In genomic region chr18:59783138-59783537, GRCh38 we compare ENCODE assay signal across 8 cellular contexts.
DNase-seq lines count a peak whose midpoint lies in the region; ATAC-seq, FAIRE-seq and TF ChIP-seq lines count a peak whose summit lies in the region.

No MANE protein-coding gene starts in this region.

- peaks cover 9% of the 10 kb centered on the region for H3K4me1 Mint-ChIP-seq in type B pancreatic cell (ENCODE audit: unreplicated experiment)
- H3K4me1 Mint-ChIP-seq in activated T-helper 17 cell treated with anti-CD3 and anti-CD28 coated beads, Interleukin-2, amount 50 U/mL, for 72 hours: no peaks in the 10 kb centered on the region

- FAIRE-seq in H54 (lab: Jason Lieb, UNC): peak; percentile 45

- peak; percentile 23 for DNase-seq in stimulated activated CD4-positive, alpha-beta T cell treated with anti-CD3 and anti-CD28 coated beads, Interleukin-15, amount 100 ng/mL, for 24 hours
- no peak for DNase-seq in stimulated activated CD4-positive, alpha-beta T cell treated with anti-CD3 and anti-CD28 coated beads, Interleukin-4, amount 100 ng/mL, for 4 hours
- peak; percentile 35 for DNase-seq in H54 (ENCODE audit: insufficient read length, low spot score)
- DNase-seq in SKM-1 (lab: John Stamatoyannopoulos, UW; ENCODE audit: unreplicated experiment): peak; percentile 2
- DNase-seq in left ventricle myocardium superior: no peak
- no peak for DNase-seq in type B pancreatic cell (ENCODE audit: extremely low spot score, unreplicated experiment)

- no peak for TF ChIP-seq POLR2A in H54 (IDR thresholded peaks at IDR 0.05; ENCODE audit: low read depth, low read length)

- H3K36me3 Mint-ChIP-seq in type B pancreatic cell: no peaks in the 10 kb centered on the region
- H3K36me3 Mint-ChIP-seq in activated T-helper 17 cell treated with anti-CD3 and anti-CD28 coated beads, Interleukin-2, amount 50 U/mL, for 72 hours (ENCODE audit: low read depth): no peaks in the 10 kb centered on the region

- peaks cover 13% of the 10 kb centered on the region for H3K27me3 Mint-ChIP-seq in type B pancreatic cell
- H3K27me3 Mint-ChIP-seq in activated T-helper 17 cell treated with anti-CD3 and anti-CD28 coated beads, Interleukin-2, amount 50 U/mL, for 72 hours: peaks cover 4% of the 10 kb centered on the region

- intact Hi-C loops in left ventricle myocardium superior (cut with micrococcal nuclease): no loop called here

- no peaks in the 10 kb centered on the region for H3K9me3 Mint-ChIP-seq in type B pancreatic cell
- no peaks in the 10 kb centered on the region for H3K9me3 Mint-ChIP-seq in activated T-helper 17 cell treated with anti-CD3 and anti-CD28 coated beads, Interleukin-2, amount 50 U/mL, for 72 hours

- TF ChIP-seq CTCF in LNCAP (IDR thresholded peaks at IDR 0.05) (peak; percentile 75), type B pancreatic cell (conservative IDR thresholded peaks at IDR 0.05) (peak; percentile 69)

- H3K27ac Mint-ChIP-seq in type B pancreatic cell: no peak overlapping the region
- H3K27ac Mint-ChIP-seq in activated T-helper 17 cell treated with anti-CD3 and anti-CD28 coated beads, Interleukin-2, amount 50 U/mL, for 72 hours: no peak overlapping the region

- no peak overlapping the region for H3K4me3 Mint-ChIP-seq in type B pancreatic cell
- no peak overlapping the region for H3K4me3 Mint-ChIP-seq in activated T-helper 17 cell treated with anti-CD3 and anti-CD28 coated beads, Interleukin-2, amount 50 U/mL, for 72 hours

- ATAC-seq in left ventricle myocardium superior: peak; percentile 45
- ATAC-seq in activated T-helper 17 cell treated with anti-CD3 and anti-CD28 coated beads, Interleukin-2, amount 50 U/mL, for 72 hours (replicated peaks): no peak

Comparison
In these comparisons a context has a peak if more than half of its experiments do, and no peak if none do; other contexts are left out.
1. DNase-seq: peak in stimulated activated CD4-positive, alpha-beta T cell treated with anti-CD3 and anti-CD28 coated beads, Interleukin-15, amount 100 ng/mL, for 24 hours (single experiment), H54 (single experiment) and SKM-1 (single experiment); none in stimulated activated CD4-positive, alpha-beta T cell treated with anti-CD3 and anti-CD28 coated beads, Interleukin-4, amount 100 ng/mL, for 4 hours (0 of 2), left ventricle myocardium superior (single experiment) and type B pancreatic cell (single experiment).